In genomic region chr11:58567889-58568512, GRCh38 we compare ENCODE assay signal across 8 cellular contexts. TPM values are rescaled to one million over a fixed set of nuclear protein-coding genes. Genes with fewer than 3 reads are reported as not detected.
A peak's percentile ranks its signal among the peaks of the same experiment; 100 is the strongest.
DNase-seq lines count a peak whose midpoint lies in the region; ATAC-seq and TF ChIP-seq lines count a peak whose summit lies in the region.

No MANE protein-coding gene starts in this region.

- no peak overlapping the region for H3K4me3 ChIP-seq in AG10803 (ENCODE audit: low read length)

- H3K4me1 Mint-ChIP-seq in activated CD4-positive, alpha-beta T cell treated with anti-CD3 and anti-CD28 coated beads, Interleukin-2, amount 10 ng/mL, durations not matched to agents 7 days and 5 days: peaks cover 64% of the 10 kb centered on the region
- H3K4me1 Mint-ChIP-seq in naive thymus-derived CD8-positive, alpha-beta T cell: peaks cover 25 to 78% (median 62%) of the 10 kb centered on the region in 4 donors

- CTCF ChIA-PET in activated CD4-positive, alpha-beta T cell treated with anti-CD3 and anti-CD28 coated beads, Interleukin-2, amount 10 ng/mL, durations not matched to agents 7 days and 5 days (lab: Charles Lee): interaction anchor here (0.6 to 4.1 kb wide), 14 partner anchors 9 to 72 kb away, joined by 3 to 32 read pairs (median 4); partner anchors contain the start of gene ZFP91

- peak overlapping the region; percentile 57 for H3K27ac Mint-ChIP-seq in activated CD4-positive, alpha-beta T cell treated with anti-CD3 and anti-CD28 coated beads, Interleukin-2, amount 10 ng/mL, durations not matched to agents 7 days and 5 days
- peak overlapping the region; percentile 29 to 100 (median 78) for H3K27ac Mint-ChIP-seq in naive thymus-derived CD8-positive, alpha-beta T cell

- no peaks in the 10 kb centered on the region for H3K9me3 Mint-ChIP-seq in activated CD4-positive, alpha-beta T cell treated with anti-CD3 and anti-CD28 coated beads, Interleukin-2, amount 10 ng/mL, durations not matched to agents 7 days and 5 days
- H3K9me3 Mint-ChIP-seq in naive thymus-derived CD8-positive, alpha-beta T cell: no peaks in the 10 kb centered on the region

- H3K4me3 Mint-ChIP-seq in activated CD4-positive, alpha-beta T cell treated with anti-CD3 and anti-CD28 coated beads, Interleukin-2, amount 10 ng/mL, durations not matched to agents 7 days and 5 days: peak overlapping the region; percentile 16
- peak overlapping the region; percentile 17 to 88 (median 74) for H3K4me3 Mint-ChIP-seq in naive thymus-derived CD8-positive, alpha-beta T cell

- no peaks in the 10 kb centered on the region for H3K27me3 Mint-ChIP-seq in activated CD4-positive, alpha-beta T cell treated with anti-CD3 and anti-CD28 coated beads, Interleukin-2, amount 10 ng/mL, durations not matched to agents 7 days and 5 days
- H3K27me3 Mint-ChIP-seq in naive thymus-derived CD8-positive, alpha-beta T cell: no peaks in the 10 kb centered on the region

- ATAC-seq in GM18519 (IDR thresholded peaks at IDR 0.05; ENCODE audit: low FRiP score, unreplicated experiment) (peak; percentile 83), HG03060 (IDR thresholded peaks at IDR 0.05; ENCODE audit: low read depth, unreplicated experiment) (peak; percentile 69)
- ATAC-seq in naive thymus-derived CD8-positive, alpha-beta T cell: peak; percentile 98 to 99
- ATAC-seq in stimulated activated naive CD8-positive, alpha-beta T cell treated with anti-CD3 and anti-CD28 coated beads, Interleukin-15, Interleukin-2, amounts not matched to agents 100 U/mL and 50 U/mL, for 24 hours: peak; percentile 88

- DNase-seq in AG10803 (ENCODE audit: low read depth): peak; percentile 57
- DNase-seq in NCI-H2227 treated with DMSO at 0.1 percent for 48 hours (lab: John Stamatoyannopoulos, UW): peak; percentile 12
- DNase-seq in activated CD4-positive, alpha-beta T cell treated with anti-CD3 and anti-CD28 coated beads, Interleukin-2, amount 10 ng/mL, durations not matched to agents 7 days and 5 days: peak; percentile 78
- peak; percentile 61 for DNase-seq in ecto neural progenitor cell (ENCODE audit: low spot score)
- peak; percentile 60 to 86 (median 78) for DNase-seq in naive thymus-derived CD8-positive, alpha-beta T cell
- DNase-seq in stimulated activated naive CD8-positive, alpha-beta T cell treated with anti-CD3 and anti-CD28 coated beads, Interleukin-15, Interleukin-2, amounts not matched to agents 100 U/mL and 50 U/mL, for 24 hours: peak; percentile 77

- POLR2A ChIA-PET in activated CD4-positive, alpha-beta T cell treated with anti-CD3 and anti-CD28 coated beads, Interleukin-2, amount 10 ng/mL, durations not matched to agents 7 days and 5 days (lab: Charles Lee): no interaction called here
- POLR2A ChIA-PET in naive thymus-derived CD8-positive, alpha-beta T cell (lab: Charles Lee): interaction anchor here (0.7 to 4.2 kb wide), 11 partner anchors 10 to 70 kb away, joined by 3 to 82 read pairs (median 4); partner anchors contain the start of gene ZFP91

- peaks cover 54% of the 10 kb centered on the region for H3K36me3 Mint-ChIP-seq in activated CD4-positive, alpha-beta T cell treated with anti-CD3 and anti-CD28 coated beads, Interleukin-2, amount 10 ng/mL, durations not matched to agents 7 days and 5 days (ENCODE audit: low read depth)
- H3K36me3 Mint-ChIP-seq in naive thymus-derived CD8-positive, alpha-beta T cell: peaks cover 6 to 71% (median 28%) of the 10 kb centered on the region in 3 donors

- peak; percentile 90 for TF ChIP-seq CTCF in AG10803 (conservative IDR thresholded peaks at IDR 0.05; ENCODE audit: low read length)

RNA-seq across cellular contexts. Expression of gene LPXN, which starts 7.7 kb away (rescaled TPM):
- total RNA-seq in activated CD4-positive, alpha-beta T cell treated with anti-CD3 and anti-CD28 coated beads, Interleukin-2, amount 10 ng/mL, durations not matched to agents 7 days and 5 days: 100 to 1,000 TPM; 148 to 208 TPM
- total RNA-seq in naive thymus-derived CD8-positive, alpha-beta T cell: 100 to 1,000 TPM; 200 TPM
- 100 to 1,000 TPM; 208 to 261 (median 220) TPM for polyA plus RNA-seq in naive thymus-derived CD8-positive, alpha-beta T cell

RNA-seq across cellular contexts. Expression of gene ZFP91, which starts 10.9 kb away (rescaled TPM):
- total RNA-seq in activated CD4-positive, alpha-beta T cell treated with anti-CD3 and anti-CD28 coated beads, Interleukin-2, amount 10 ng/mL, durations not matched to agents 7 days and 5 days: 10 to 100 TPM; 48.8 to 60.9 TPM
- total RNA-seq in naive thymus-derived CD8-positive, alpha-beta T cell: 10 to 100 TPM; 46.1 to 49.6 TPM
- 1 to 10 TPM; 4.8 to 9.4 (median 7.1) TPM for polyA plus RNA-seq in naive thymus-derived CD8-positive, alpha-beta T cell

RNA-seq across cellular contexts. Expression of gene CNTF, which starts 54.5 kb away (rescaled TPM):
- 1 to 10 TPM; 2.9 to 3.7 TPM for total RNA-seq in activated CD4-positive, alpha-beta T cell treated with anti-CD3 and anti-CD28 coated beads, Interleukin-2, amount 10 ng/mL, durations not matched to agents 7 days and 5 days
- total RNA-seq in naive thymus-derived CD8-positive, alpha-beta T cell: 1 to 10 TPM; 2.9 to 3.0 TPM
- under 1 TPM in 2 of 3 donors, not detected in 1; 0.15 to 0.28 TPM for polyA plus RNA-seq in naive thymus-derived CD8-positive, alpha-beta T cell

Comparison
In these comparisons a context has a peak if more than half of its experiments do, and no peak if none do; other contexts are left out.
1. DNase-seq: peak in every context shown above with its lines; median percentile 78 in activated CD4-positive, alpha-beta T cell treated with anti-CD3 and anti-CD28 coated beads, Interleukin-2, amount 10 ng/mL, durations not matched to agents 7 days and 5 days; 78 in naive thymus-derived CD8-positive, alpha-beta T cell; 77 in stimulated activated naive CD8-positive, alpha-beta T cell treated with anti-CD3 and anti-CD28 coated beads, Interleukin-15, Interleukin-2, amounts not matched to agents 100 U/mL and 50 U/mL, for 24 hours; 61 in ecto neural progenitor cell; 57 in AG10803; 12 in NCI-H2227 treated with DMSO at 0.1 percent for 48 hours.